ENCODE assay signal across 1 cellular context in the genomic region with DNA sequence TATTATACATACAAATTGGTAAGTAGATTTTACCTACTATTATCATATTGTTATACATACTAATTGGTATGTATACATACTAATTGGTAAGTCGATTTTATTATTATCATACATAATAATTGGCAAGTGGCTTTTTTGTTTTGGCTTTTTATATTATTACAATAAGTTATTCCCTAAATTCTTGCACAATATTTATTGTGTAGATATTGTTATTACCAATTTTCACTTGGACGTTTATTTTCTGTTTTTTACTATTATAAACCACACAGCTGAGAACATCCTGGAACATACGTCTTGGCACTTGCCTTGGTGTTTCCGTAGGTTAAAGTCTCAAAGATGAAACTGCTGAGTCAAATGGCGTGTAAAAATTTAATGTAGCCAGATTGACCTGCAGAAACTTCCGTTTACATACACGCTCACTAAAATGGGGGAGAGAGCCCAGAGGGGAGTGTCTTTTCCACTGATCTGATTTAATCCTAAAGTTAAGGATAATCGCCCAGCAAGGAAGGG.
TF ChIP-seq lines count a peak whose summit lies in the region.

No MANE protein-coding gene starts in this region.

TF ChIP-seq in A549, 52 proteins besides CTCF, POLR2A, EP300 and RAD21 (continued from another document):
- TF ChIP-seq JUN (IDR thresholded peaks at IDR 0.05): no peak
- TF ChIP-seq FOSL2 (IDR thresholded peaks at IDR 0.05): no peak
- no peak for TF ChIP-seq FOSL2 (CRISPR knock-in tag; IDR thresholded peaks at IDR 0.05)
- peak; percentile 75; the same call in 1 of the 2 replicates for TF ChIP-seq TFCP2L1 (CRISPR knock-in tag; IDR thresholded peaks at IDR 0.05)
- 0 out of 2 replicates have a peak, but pooled peaks have one; percentile 26 for TF ChIP-seq ZSCAN20 (CRISPR knock-in tag; IDR thresholded peaks at IDR 0.05)
- no peak for TF ChIP-seq HOXB13 (CRISPR knock-in tag; IDR thresholded peaks at IDR 0.05; ENCODE audit: low read depth)
- no peak for TF ChIP-seq TP53 (CRISPR knock-in tag; IDR thresholded peaks at IDR 0.05)
- peak; percentile 97 for TF ChIP-seq MAFK (IDR thresholded peaks at IDR 0.05; ENCODE audit: partially characterized antibody)
- TF ChIP-seq, protein P1, sequence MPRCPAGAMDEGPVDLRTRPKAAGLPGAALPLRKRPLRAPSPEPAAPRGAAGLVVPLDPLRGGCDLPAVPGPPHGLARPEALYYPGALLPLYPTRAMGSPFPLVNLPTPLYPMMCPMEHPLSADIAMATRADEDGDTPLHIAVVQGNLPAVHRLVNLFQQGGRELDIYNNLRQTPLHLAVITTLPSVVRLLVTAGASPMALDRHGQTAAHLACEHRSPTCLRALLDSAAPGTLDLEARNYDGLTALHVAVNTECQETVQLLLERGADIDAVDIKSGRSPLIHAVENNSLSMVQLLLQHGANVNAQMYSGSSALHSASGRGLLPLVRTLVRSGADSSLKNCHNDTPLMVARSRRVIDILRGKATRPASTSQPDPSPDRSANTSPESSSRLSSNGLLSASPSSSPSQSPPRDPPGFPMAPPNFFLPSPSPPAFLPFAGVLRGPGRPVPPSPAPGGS (IDR thresholded peaks at IDR 0.05): peak; percentile 71; the same call in 2 of the 3 replicates
- TF ChIP-seq KDM5A (IDR thresholded peaks at IDR 0.05): no peak
- TF ChIP-seq, protein P2, sequence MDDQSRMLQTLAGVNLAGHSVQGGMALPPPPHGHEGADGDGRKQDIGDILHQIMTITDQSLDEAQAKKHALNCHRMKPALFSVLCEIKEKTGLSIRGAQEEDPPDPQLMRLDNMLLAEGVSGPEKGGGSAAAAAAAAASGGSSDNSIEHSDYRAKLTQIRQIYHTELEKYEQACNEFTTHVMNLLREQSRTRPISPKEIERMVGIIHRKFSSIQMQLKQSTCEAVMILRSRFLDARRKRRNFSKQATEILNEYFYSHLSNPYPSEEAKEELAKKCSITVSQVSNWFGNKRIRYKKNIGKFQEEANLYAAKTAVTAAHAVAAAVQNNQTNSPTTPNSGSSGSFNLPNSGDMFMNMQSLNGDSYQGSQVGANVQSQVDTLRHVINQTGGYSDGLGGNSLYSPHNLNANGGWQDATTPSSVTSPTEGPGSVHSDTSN (IDR thresholded peaks at IDR 0.05): no peak
- TF ChIP-seq NFE2L2 (conservative IDR thresholded peaks at IDR 0.05; ENCODE audit: low read length): no peak
- TF ChIP-seq HOXA7 (CRISPR knock-in tag; IDR thresholded peaks at IDR 0.05): peak; percentile 75; the same call in 1 of the 2 replicates
- TF ChIP-seq KDM1A (IDR thresholded peaks at IDR 0.05; ENCODE audit: low read depth): no peak
- no peak for TF ChIP-seq SMC3 (IDR thresholded peaks at IDR 0.05)
- no peak for TF ChIP-seq ZC3H11A (IDR thresholded peaks at IDR 0.05)
- TF ChIP-seq FOSB (CRISPR knock-in tag; IDR thresholded peaks at IDR 0.05): no peak
- TF ChIP-seq, protein P3, sequence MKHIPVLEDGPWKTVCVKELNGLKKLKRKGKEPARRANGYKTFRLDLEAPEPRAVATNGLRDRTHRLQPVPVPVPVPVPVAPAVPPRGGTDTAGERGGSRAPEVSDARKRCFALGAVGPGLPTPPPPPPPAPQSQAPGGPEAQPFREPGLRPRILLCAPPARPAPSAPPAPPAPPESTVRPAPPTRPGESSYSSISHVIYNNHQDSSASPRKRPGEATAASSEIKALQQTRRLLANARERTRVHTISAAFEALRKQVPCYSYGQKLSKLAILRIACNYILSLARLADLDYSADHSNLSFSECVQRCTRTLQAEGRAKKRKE (CRISPR knock-in tag; IDR thresholded peaks at IDR 0.05; ENCODE audit: low read depth): no peak
- TF ChIP-seq ZFP36 (IDR thresholded peaks at IDR 0.05; ENCODE audit: borderline replicate concordance, partially characterized antibody): no peak
- no peak for TF ChIP-seq HDAC2 (IDR thresholded peaks at IDR 0.05)
- TF ChIP-seq CBX2 (IDR thresholded peaks at IDR 0.05; ENCODE audit: borderline replicate concordance, low read depth): no peak
- TF ChIP-seq, protein P4, sequence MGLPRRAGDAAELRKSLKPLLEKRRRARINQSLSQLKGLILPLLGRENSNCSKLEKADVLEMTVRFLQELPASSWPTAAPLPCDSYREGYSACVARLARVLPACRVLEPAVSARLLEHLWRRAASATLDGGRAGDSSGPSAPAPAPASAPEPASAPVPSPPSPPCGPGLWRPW (IDR thresholded peaks at IDR 0.05): no peak
- TF ChIP-seq RNF2 (IDR thresholded peaks at IDR 0.05; ENCODE audit: borderline replicate concordance, low read depth): no peak
- TF ChIP-seq ZNF302 (CRISPR knock-in tag; IDR thresholded peaks at IDR 0.05): no peak
- no peak for TF ChIP-seq PHF8 (IDR thresholded peaks at IDR 0.05; ENCODE audit: borderline replicate concordance, low read depth)
- no peak for TF ChIP-seq CEBPB (IDR thresholded peaks at IDR 0.05)
- TF ChIP-seq GATA3 (IDR thresholded peaks at IDR 0.05; ENCODE audit: borderline replicate concordance): no peak
- no peak for TF ChIP-seq EHMT2 (IDR thresholded peaks at IDR 0.05; ENCODE audit: low read depth)
